ENCODE assay signal across 8 cellular contexts in the genomic region with DNA sequence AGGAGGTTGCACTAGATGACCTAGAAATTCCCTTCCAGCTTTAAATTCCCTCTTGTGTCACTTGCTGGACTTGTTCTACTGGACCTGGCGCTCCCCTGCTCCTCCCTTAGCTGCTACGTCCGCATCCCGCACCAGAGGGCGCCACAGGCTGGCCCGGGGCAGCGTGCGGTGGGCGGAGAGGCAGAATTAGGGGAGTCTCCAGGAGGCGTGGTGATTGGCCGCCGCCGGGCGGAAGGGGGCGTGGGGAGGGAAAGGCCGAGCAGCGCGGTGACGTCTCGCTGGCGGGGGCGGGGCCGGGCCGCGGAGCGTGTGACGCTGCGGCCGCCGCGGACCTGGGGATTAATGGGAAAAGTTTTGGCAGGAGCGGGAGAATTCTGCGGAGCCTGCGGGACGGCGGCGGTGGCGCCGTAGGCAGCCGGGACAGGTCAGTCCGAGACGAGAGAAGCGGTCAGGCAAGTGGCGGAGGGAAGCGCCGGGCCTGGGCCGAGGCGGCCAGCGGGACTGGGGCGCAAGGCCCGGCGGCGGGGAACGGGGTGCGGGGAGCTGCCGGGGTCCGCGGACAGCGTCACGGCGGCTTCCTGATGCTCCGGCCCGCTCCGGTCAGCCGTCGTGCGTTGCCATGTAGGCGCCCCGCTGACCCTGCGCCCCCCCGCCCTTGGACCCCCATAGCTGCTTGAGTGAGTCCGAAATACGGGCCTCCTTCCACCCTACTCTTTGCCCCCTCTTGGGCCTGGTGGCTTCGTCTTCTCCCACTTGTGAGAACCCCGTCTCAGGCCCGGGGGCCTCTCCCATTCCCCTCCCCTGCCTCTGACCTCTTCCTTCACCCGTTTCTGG. TPM values are rescaled to one million over a fixed set of nuclear protein-coding genes. Genes with fewer than 3 reads are reported as not detected.
DNase-seq lines count a peak whose midpoint lies in the region; ATAC-seq and TF ChIP-seq lines count a peak whose summit lies in the region.

A gene (plus strand): TSS at position 301 of the 834 bp plus-strand sequence. CDS start 68,530 bp downstream, outside the sequence.

- H3K36me3 ChIP-seq in adipocyte (ENCODE audit: control insufficient read depth, insufficient read depth, low read length, severe bottlenecking) (peaks cover 11% of the 10 kb centered on the region), heart left ventricle (peaks cover 0 to 28% (median 13%) of the 10 kb centered on the region in 9 donors)

- peak; percentile 98 for ATAC-seq in HG02798 (IDR thresholded peaks at IDR 0.05; ENCODE audit: poor library complexity, unreplicated experiment)
- ATAC-seq in heart left ventricle = peak; percentile 99 to 100 (median 100)

- H3K27me3 ChIP-seq in adipocyte (replicated peaks; ENCODE audit: control insufficient read depth, insufficient read depth, low read length) = no peaks in the 10 kb centered on the region
- no peaks in the 10 kb centered on the region for H3K27me3 ChIP-seq in heart left ventricle

- TF ChIP-seq CTCF in GM12875 (IDR thresholded peaks at IDR 0.05; ENCODE audit: borderline replicate concordance, insufficient read depth, low read depth, low read length) (peak; percentile 93), heart left ventricle (IDR thresholded peaks at IDR 0.05) (peak; percentile 95 to 99 (median 98))

- peak within 1 kb of the TSS; percentile 71 for H3K4me3 ChIP-seq in GM12875 (ENCODE audit: low read depth, low read length)
- H3K4me3 ChIP-seq in adipocyte (ENCODE audit: low read length) = peak within 1 kb of the TSS; percentile 86
- H3K4me3 ChIP-seq in heart left ventricle = peak within 1 kb of the TSS; percentile 64 to 97 (median 94)

- intact Hi-C loops in heart left ventricle (cut with DNase I) = loop anchor here (1.0 to 10.0 kb wide), 10 partner anchors 70 to 126 kb away; a partner anchor contains a TSS
- intact Hi-C loops in posterior vena cava (cut with DNase I) = loop anchor here in 1 of 2 donors (5.0 kb wide), 1 partner anchor 75 kb away; no protein-coding TSS in a partner anchor

- peak within 1 kb of the TSS; percentile 86 for H3K9ac ChIP-seq in adipocyte (ENCODE audit: low read length)

- H3K9me3 ChIP-seq in adipocyte (ENCODE audit: control insufficient read depth, low read length) (no peaks in the 10 kb centered on the region), heart left ventricle (no peaks in the 10 kb centered on the region)

- peak within 1 kb of the TSS; percentile 62 to 94 (median 89) for H3K27ac ChIP-seq in heart left ventricle

- DNase-seq in NCI-H1417 treated with DMSO at 0.1 percent for 48 hours (lab: John Stamatoyannopoulos, UW) = peak; percentile 73
- DNase-seq in SW480 (ENCODE audit: low spot score) = peak; percentile 87
- peak; percentile 99 for DNase-seq in adipocyte (ENCODE audit: low read depth)
- peak; percentile 98 to 100 (median 98) for DNase-seq in heart left ventricle
- DNase-seq in posterior vena cava (ENCODE audit: low spot score) = peak; percentile 100
- peak; percentile 99 for DNase-seq in ureter (ENCODE audit: low spot score)

- H3K4me1 ChIP-seq in adipocyte (ENCODE audit: control insufficient read depth, insufficient read depth, low read length) = peaks cover 21% of the 10 kb centered on the region
- H3K4me1 ChIP-seq in heart left ventricle = peaks cover 0 to 30% (median 19%) of the 10 kb centered on the region in 12 donors

- WGBS in heart left ventricle, 4 donors = 1% methylated on average over 31 to 77 of the region's 77 CpGs

- TF ChIP-seq POLR2A in heart left ventricle (IDR thresholded peaks at IDR 0.05) = peak; percentile 87 to 91

RNA-seq across cellular contexts. Expression of the gene that starts here (rescaled TPM):
- 10 to 100 TPM; 10.0 to 22.0 (median 13.4) TPM for total RNA-seq in heart left ventricle
- polyA plus RNA-seq in heart left ventricle = 10 to 100 TPM; 13.8 to 23.8 TPM
- 10 to 100 TPM; 16.3 to 19.8 TPM for total RNA-seq in posterior vena cava
- total RNA-seq in ureter = 31.2 TPM

Comparison
In these comparisons a context has a peak if more than half of its experiments do, and no peak if none do; other contexts are left out.
1. Peak in every context shown above with its lines: DNase-seq, ATAC-seq, H3K4me3 ChIP-seq and H3K27ac ChIP-seq.